In genomic region chr14:103281496-103282231, GRCh38 we compare ENCODE assay signal across 8 cellular contexts. TPM values are rescaled to one million over a fixed set of nuclear protein-coding genes. Genes with fewer than 3 reads are reported as not detected.
A peak's percentile ranks its signal among the peaks of the same experiment; 100 is the strongest.
DNase-seq lines count a peak whose midpoint lies in the region; FAIRE-seq and TF ChIP-seq lines count a peak whose summit lies in the region.

No MANE protein-coding gene starts in this region.

- H3K27ac Mint-ChIP-seq in nephron progenitor cell: no peak overlapping the region
- no peak overlapping the region for H3K27ac Mint-ChIP-seq in activated T-helper 1 cell treated with anti-CD3 and anti-CD28 coated beads, Interleukin-12 subunit alpha, Interleukin-12 subunit beta, Interleukin-2, Interleukin-4 antibody, amounts not matched to agents 30 ng/mL and 10 ng/mL and 1 ng/mL, durations not matched to agents 14 hours and 24 hours and 36 hours

- DNase-seq in DMS 273 (lab: John Stamatoyannopoulos, UW; ENCODE audit: unreplicated experiment): peak; percentile 95
- peak; percentile 58 for DNase-seq in NCI-H226
- DNase-seq in nephron progenitor cell: peak; percentile 62
- no peak for DNase-seq in NCI-H1048 (lab: John Stamatoyannopoulos, UW)
- DNase-seq in superior temporal gyrus (ENCODE audit: extremely low spot score): no peak
- no peak for DNase-seq in activated T-helper 1 cell treated with anti-CD3 and anti-CD28 coated beads, Interleukin-12 subunit alpha, Interleukin-12 subunit beta, Interleukin-2, Interleukin-4 antibody, amounts not matched to agents 30 ng/mL and 10 ng/mL and 1 ng/mL, durations not matched to agents 14 hours and 24 hours and 36 hours (ENCODE audit: low spot score)
- DNase-seq in stimulated activated CD4-positive, alpha-beta T cell treated with anti-CD3 and anti-CD28 coated beads, Interleukin-2, amount 100 ng/mL, for 24 hours: no peak

- FAIRE-seq in endometrium (lab: Jason Lieb, UNC): peak; percentile 87

- TF ChIP-seq CTCF in nephron progenitor cell (IDR thresholded peaks at IDR 0.05): peak; percentile 30

- H3K4me3 Mint-ChIP-seq in nephron progenitor cell: no peak overlapping the region
- H3K4me3 Mint-ChIP-seq in activated T-helper 1 cell treated with anti-CD3 and anti-CD28 coated beads, Interleukin-12 subunit alpha, Interleukin-12 subunit beta, Interleukin-2, Interleukin-4 antibody, amounts not matched to agents 30 ng/mL and 10 ng/mL and 1 ng/mL, durations not matched to agents 14 hours and 24 hours and 36 hours: no peak overlapping the region

- peaks cover 55% of the 10 kb centered on the region for H3K27me3 Mint-ChIP-seq in nephron progenitor cell (ENCODE audit: low read depth, poor library complexity)
- peaks cover 45% of the 10 kb centered on the region for H3K27me3 Mint-ChIP-seq in activated T-helper 1 cell treated with anti-CD3 and anti-CD28 coated beads, Interleukin-12 subunit alpha, Interleukin-12 subunit beta, Interleukin-2, Interleukin-4 antibody, amounts not matched to agents 30 ng/mL and 10 ng/mL and 1 ng/mL, durations not matched to agents 14 hours and 24 hours and 36 hours (ENCODE audit: insufficient read depth)

- H3K4me1 Mint-ChIP-seq in nephron progenitor cell: peaks cover 9% of the 10 kb centered on the region
- no peaks in the 10 kb centered on the region for H3K4me1 Mint-ChIP-seq in activated T-helper 1 cell treated with anti-CD3 and anti-CD28 coated beads, Interleukin-12 subunit alpha, Interleukin-12 subunit beta, Interleukin-2, Interleukin-4 antibody, amounts not matched to agents 30 ng/mL and 10 ng/mL and 1 ng/mL, durations not matched to agents 14 hours and 24 hours and 36 hours (ENCODE audit: low read depth)

- peaks cover 10% of the 10 kb centered on the region for H3K9me3 Mint-ChIP-seq in nephron progenitor cell
- H3K9me3 Mint-ChIP-seq in activated T-helper 1 cell treated with anti-CD3 and anti-CD28 coated beads, Interleukin-12 subunit alpha, Interleukin-12 subunit beta, Interleukin-2, Interleukin-4 antibody, amounts not matched to agents 30 ng/mL and 10 ng/mL and 1 ng/mL, durations not matched to agents 14 hours and 24 hours and 36 hours: no peaks in the 10 kb centered on the region

- intact Hi-C loops in activated T-helper 1 cell treated with anti-CD3 and anti-CD28 coated beads, Interleukin-12 subunit alpha, Interleukin-12 subunit beta, Interleukin-2, Interleukin-4 antibody, amounts not matched to agents 30 ng/mL and 10 ng/mL and 1 ng/mL, durations not matched to agents 14 hours and 24 hours and 36 hours (cut with micrococcal nuclease): no loop called here

- H3K36me3 Mint-ChIP-seq in nephron progenitor cell (ENCODE audit: low read depth): no peaks in the 10 kb centered on the region
- no peaks in the 10 kb centered on the region for H3K36me3 Mint-ChIP-seq in activated T-helper 1 cell treated with anti-CD3 and anti-CD28 coated beads, Interleukin-12 subunit alpha, Interleukin-12 subunit beta, Interleukin-2, Interleukin-4 antibody, amounts not matched to agents 30 ng/mL and 10 ng/mL and 1 ng/mL, durations not matched to agents 14 hours and 24 hours and 36 hours (ENCODE audit: low read depth)

RNA-seq across cellular contexts. Expression of gene EIF5, which starts 52.4 kb away (rescaled TPM):
- 279 and 292 TPM in 2 replicates for total RNA-seq in activated T-helper 1 cell treated with anti-CD3 and anti-CD28 coated beads, Interleukin-12 subunit alpha, Interleukin-12 subunit beta, Interleukin-2, Interleukin-4 antibody, amounts not matched to agents 30 ng/mL and 10 ng/mL and 1 ng/mL, durations not matched to agents 14 hours and 24 hours and 36 hours

Comparison
In these comparisons a context has a peak if more than half of its experiments do, and no peak if none do; other contexts are left out.
1. DNase-seq: peak in DMS 273 (single experiment), NCI-H226 (single experiment) and nephron progenitor cell (single experiment); none in NCI-H1048 (single experiment), superior temporal gyrus (single experiment), activated T-helper 1 cell treated with anti-CD3 and anti-CD28 coated beads, Interleukin-12 subunit alpha, Interleukin-12 subunit beta, Interleukin-2, Interleukin-4 antibody, amounts not matched to agents 30 ng/mL and 10 ng/mL and 1 ng/mL, durations not matched to agents 14 hours and 24 hours and 36 hours (single experiment) and stimulated activated CD4-positive, alpha-beta T cell treated with anti-CD3 and anti-CD28 coated beads, Interleukin-2, amount 100 ng/mL, for 24 hours (0 of 2).